ENCODE assay signal across 29 cellular contexts in the genomic region with DNA sequence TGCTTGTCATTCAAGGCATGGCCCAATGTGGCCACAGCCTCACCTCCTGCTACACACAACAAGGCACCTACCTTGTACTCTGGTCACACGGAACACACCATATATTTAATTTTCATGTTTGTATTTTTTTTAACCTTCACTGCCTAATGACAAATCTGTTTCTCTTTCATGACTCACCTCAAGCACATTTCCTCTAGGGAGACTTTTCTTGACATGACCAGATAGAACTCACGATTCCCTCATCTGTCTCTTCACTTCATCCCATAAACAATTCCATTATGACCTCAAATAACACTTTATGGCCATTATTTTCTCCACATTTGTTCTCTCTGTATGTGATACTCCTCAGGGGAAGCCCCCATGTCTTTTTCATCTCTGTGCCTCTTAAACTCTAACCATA. TPM values are rescaled to one million over a fixed set of nuclear protein-coding genes. Genes with fewer than 3 reads are reported as not detected.
DNase-seq lines count a peak whose midpoint lies in the region; ATAC-seq and TF ChIP-seq lines count a peak whose summit lies in the region.
"Had no signal": no experiment of that assay in that cellular context is flagged by ENCODE, and none has a peak within 500 bp of the region (broad histone marks: within the 10 kb centered on the region; RNA-seq: fewer than 3 reads in every experiment).

No MANE protein-coding gene starts in this region.

- WGBS in GM23248 (ENCODE audit: low coverage in 1 of 2, low lambda C conversion rate in 2 of 2, missing lambda C conversion rate in 2 of 2), 2 experiments, result 23 to 29% methylated on average over 2 of the region's 2 CpGs

- H3F3A ChIP-seq in GM23248 (ENCODE audit: insufficient read depth), result peaks cover 12% of the 10 kb centered on the region

- H3K9ac ChIP-seq in GM23248, result no peak overlapping the region

- H2AFZ ChIP-seq in ACC112 (ENCODE audit: low read length, unreplicated experiment), result no peak overlapping the region
- H2AFZ ChIP-seq in GM23248, result no peak overlapping the region

- H3K27me3 ChIP-seq in ACC112 (ENCODE audit: insufficient read depth, low read length) (no peaks in the 10 kb centered on the region), GM23248 (replicated peaks; ENCODE audit: insufficient read depth) (no peaks in the 10 kb centered on the region), foreskin keratinocyte (no peaks in the 10 kb centered on the region), HAP-1 (ENCODE audit: low read depth) (no peaks in the 10 kb centered on the region)
- H3K27me3 ChIP-seq: cardiac muscle cell, ovary, Peyer's patch, SJCRH30, testis had no signal

- TF ChIP-seq CTCF in astrocyte of the spinal cord (IDR thresholded peaks at IDR 0.05; ENCODE audit: low read depth, low read length) (no peak), foreskin keratinocyte (conservative IDR thresholded peaks at IDR 0.05) (no peak)

- peak; percentile 68 for DNase-seq in GM23248
- peak; percentile 38 for DNase-seq in astrocyte of the spinal cord (ENCODE audit: low read depth, low spot score)
- DNase-seq in foreskin keratinocyte, result peak in 1 of 2 donors; percentile 9
- no peak for DNase-seq in HAP-1 (ENCODE audit: low spot score in 2 of 2)
- no peak for DNase-seq in G401 (ENCODE audit: low spot score)
- DNase-seq in NCI-H1105 (lab: John Stamatoyannopoulos, UW), result no peak
- DNase-seq: activated CD4-positive, alpha-beta T cell treated with anti-CD3 and anti-CD28 coated beads for 48 hours; activated naive CD4-positive, alpha-beta T cell treated with Interleukin-2 at 50 U/mL for 16 hours; activated T-cell treated with anti-CD3 and anti-CD28 coated beads, Interleukin-2, amount 50 U/mL, for 4 hours; adrenal gland; C1 segment of cervical spinal cord; heart right ventricle; left ventricle myocardium superior; MM.1S; natural killer cell; NCI-H1436 treated with DMSO at 0.1 percent for 48 hours; NCI-H2171; NCI-H524 treated with DMSO at 0.1 percent for 48 hours; NK-92 treated with Interleukin-12 subunit alpha and Interleukin-12 subunit beta, amount 100 ng/mL, for 24 hours; ovary; Peyer's patch; SJCRH30; stimulated activated naive CD4-positive, alpha-beta T cell treated with Interleukin-2 at 50 U/mL for 16 hours; T-helper 17 cell; testis had no signal

- H3K4me2 ChIP-seq in GM23248 (ENCODE audit: unreplicated experiment), result peak overlapping the region; percentile 32

- H3K36me3 ChIP-seq in ACC112 (ENCODE audit: insufficient read depth, low read length) (no peaks in the 10 kb centered on the region), GM23248 (ENCODE audit: low read depth) (no peaks in the 10 kb centered on the region), HAP-1 (replicated peaks) (no peaks in the 10 kb centered on the region)
- H3K36me3 ChIP-seq: adrenal gland, cardiac muscle cell, heart right ventricle, ovary, Peyer's patch, SJCRH30 had no signal

- no peaks in the 10 kb centered on the region for H3K9me3 ChIP-seq in GM23248 (ENCODE audit: low read depth)
- no peaks in the 10 kb centered on the region for H3K9me3 ChIP-seq in HAP-1
- H3K9me3 ChIP-seq: adrenal gland, heart right ventricle, ovary, Peyer's patch, SJCRH30, testis had no signal

- no peaks in the 10 kb centered on the region for H3K79me2 ChIP-seq in ACC112 (ENCODE audit: control insufficient read depth, insufficient read depth, low read length, unreplicated experiment)
- H3K79me2 ChIP-seq in GM23248 (ENCODE audit: insufficient read depth), result no peaks in the 10 kb centered on the region

- H3K27ac ChIP-seq in ACC112 (ENCODE audit: low read depth, low read length) (peak overlapping the region; percentile 73), GM23248 (no peak overlapping the region), foreskin keratinocyte (no peak overlapping the region)
- H3K27ac ChIP-seq: adrenal gland, cardiac muscle cell, heart right ventricle, ovary, Peyer's patch, SJCRH30, testis, VCaP had no signal

- H3K4me3 ChIP-seq in ACC112 (ENCODE audit: low read depth, low read length), result no peak overlapping the region
- H3K4me3 ChIP-seq in GM23248, result no peak overlapping the region
- H3K4me3 ChIP-seq in astrocyte of the spinal cord (ENCODE audit: low read depth, low read length), result no peak overlapping the region
- no peak overlapping the region for H3K4me3 ChIP-seq in HAP-1
- H3K4me3 ChIP-seq: adrenal gland, cardiac muscle cell, heart right ventricle, ovary, Peyer's patch, SJCRH30, testis had no signal

- peaks cover 22% of the 10 kb centered on the region for H3K4me1 ChIP-seq in ACC112 (ENCODE audit: control insufficient read depth, insufficient read depth, low read length, unreplicated experiment)
- peaks cover 33% of the 10 kb centered on the region for H3K4me1 ChIP-seq in GM23248 (ENCODE audit: insufficient read depth)
- no peaks in the 10 kb centered on the region for H3K4me1 ChIP-seq in foreskin keratinocyte
- H3K4me1 ChIP-seq in HAP-1, result no peaks in the 10 kb centered on the region
- H3K4me1 ChIP-seq: adrenal gland, heart right ventricle, Peyer's patch, SJCRH30, testis had no signal

- ATAC-seq in foreskin keratinocyte, result peak; percentile 47
- no peak for ATAC-seq in HG02981 (IDR thresholded peaks at IDR 0.05; ENCODE audit: unreplicated experiment)
- ATAC-seq: activated T-cell treated with anti-CD3 and anti-CD28 coated beads, Interleukin-2, amount 50 U/mL, for 4 hours; heart right ventricle; left ventricle myocardium superior; natural killer cell; T-helper 17 cell had no signal

- no peaks in the 10 kb centered on the region for H3K9me2 ChIP-seq in GM23248 (ENCODE audit: insufficient read depth)

- in situ Hi-C loops in GM23248 (cut with MboI) (no loop called here), astrocyte of the spinal cord (cut with HindIII; ENCODE audit: low sequenced_read_pairs) (no loop called here), HAP-1 (cut with MboI; ENCODE audit: low sequenced_read_pairs) (no loop called here), G401 (cut with HindIII; ENCODE audit: low sequenced_read_pairs) (no loop called here)

- no peaks in the 10 kb centered on the region for H4K20me1 ChIP-seq in GM23248 (ENCODE audit: insufficient read depth)

RNA-seq across cellular contexts. Expression of a gene that starts 11.1 kb away (rescaled TPM):
- total RNA-seq in GM23248 (2014; rRNA removed; shearing (Covaris generic)), result 0.22 TPM in 1 of 2 replicates, not detected in the other
- polyA plus RNA-seq in GM23248 (2016; fragmentation: Nextera tagmentation; extraction: Ambion mirVana) (0.18 and 0.21 TPM in 2 replicates), foreskin keratinocyte (0.04 and 0.09 TPM in 2 replicates)
- 0.14 and 0.18 TPM in 2 replicates for total RNA-seq in foreskin keratinocyte
- not detected in 2 replicates for total RNA-seq in G401 (2014; rRNA removed; shearing (Covaris generic))

Comparison
In these comparisons a context has a peak if more than half of its experiments do, and no peak if none do; other contexts are left out.
1. DNase-seq: peak in GM23248 (single experiment) and astrocyte of the spinal cord (single experiment); none in HAP-1 (0 of 2), G401 (single experiment) and NCI-H1105 (single experiment).